Comparison of ENCODE assay signal across 8 cellular contexts in genomic region chr16:67456383-67457140, GRCh38. TPM values are rescaled to one million over a fixed set of nuclear protein-coding genes. Genes with fewer than 3 reads are reported as not detected.
DNase-seq lines count a peak whose midpoint lies in the region; ATAC-seq and TF ChIP-seq lines count a peak whose summit lies in the region.
"Had no signal": no experiment of that assay in that cellular context is flagged by ENCODE, and none has a peak within 500 bp of the region (broad histone marks: within the 10 kb centered on the region; RNA-seq: fewer than 3 reads in every experiment).

No MANE protein-coding gene starts in this region.

- BruUV-seq in HCT116 (replicated peaks; lab: Mats Ljungman, UMichigan), result no TSS peak

- CTCF ChIA-PET in HCT116 (lab: Charles Lee), result interaction anchor here (0.7 to 2.7 kb wide), 10 partner anchors 9 to 196 kb away, joined by 3 to 15 read pairs (median 4); partner anchors contain the start of gene HSD11B2

- no peak overlapping the region for H3K4me2 ChIP-seq in HCT116 (ENCODE audit: low read length)

- no peak overlapping the region for H2AFZ ChIP-seq in HCT116 (ENCODE audit: low read depth, low read length, poor library complexity, severe bottlenecking)

- H4K20me1 ChIP-seq in HCT116 (ENCODE audit: insufficient read depth), result no peaks in the 10 kb centered on the region

- H3K4me3 ChIP-seq in HCT116 (replicated peaks in 1 of 2; ENCODE audit: low read depth in 1 of 2, low read length in 2 of 2) (no peak overlapping the region), ascending aorta (no peak overlapping the region), stomach smooth muscle (ENCODE audit: low read length in 2 of 2) (peak overlapping the region in 1 of 2 donors; percentile 49)
- H3K4me3 ChIP-seq: SJSA1 had no signal

- TF ChIP-seq CTCF in HCT116 (IDR thresholded peaks at IDR 0.05 in 2 of 3, conservative IDR thresholded peaks at IDR 0.05 in 1 of 3; ENCODE audit: borderline replicate concordance in 1 of 3, insufficient read depth in 1 of 3, low read depth in 2 of 3, low read length in 2 of 3), result peak; percentile 32 to 56 (median 55); a peak in 5 of 6 replicates
- TF ChIP-seq CTCF in ascending aorta (IDR thresholded peaks at IDR 0.05), result peak; percentile 37 to 67 (median 53)

- ATAC-seq in HCT116, result peak; percentile 67; the same call in 1 of the 2 replicates

- no peak overlapping the region for H3K27ac ChIP-seq in HCT116 (ENCODE audit: low read depth, low read length)
- H3K27ac ChIP-seq in ascending aorta, result peak overlapping the region; percentile 74 to 83
- peak overlapping the region; percentile 75 for H3K27ac ChIP-seq in stomach smooth muscle (ENCODE audit: low read length)
- H3K27ac ChIP-seq: SJSA1 had no signal

- no peaks in the 10 kb centered on the region for H3K9me3 ChIP-seq in HCT116 (ENCODE audit: control insufficient read depth in 1 of 2, insufficient read depth in 1 of 2, low read depth in 1 of 2, low read length in 2 of 2)
- H3K9me3 ChIP-seq in ascending aorta, result no peaks in the 10 kb centered on the region
- H3K9me3 ChIP-seq in stomach smooth muscle (ENCODE audit: control insufficient read depth in 2 of 2, low read length in 2 of 2), result no peaks in the 10 kb centered on the region
- H3K9me3 ChIP-seq: SJSA1 had no signal

- no peaks in the 10 kb centered on the region for H3K9me2 ChIP-seq in HCT116 (ENCODE audit: insufficient read depth)

- TF ChIP-seq POLR2A in HCT116 (IDR thresholded peaks at IDR 0.05; ENCODE audit: borderline replicate concordance, extremely low read depth, insufficient read depth, insufficient read length), result no peak

- intact Hi-C loops in HCT116 (cut with micrococcal nuclease), result no loop called here
- intact Hi-C loops in ascending aorta (cut with DNase I), result no loop called here

- RAD21 ChIA-PET in HCT116 (lab: Charles Lee; ENCODE audit: low non-redundant PET in 1 of 2, low total read pairs in 2 of 2, uncharacterized antibody in 2 of 2, unreplicated experiment in 2 of 2), result no interaction called here

- no peaks in the 10 kb centered on the region; a peak in 1 of 4 replicates for H3K4me1 ChIP-seq in HCT116 (ENCODE audit: control insufficient read depth in 1 of 2, insufficient read depth in 2 of 2, low read length in 2 of 2)
- H3K4me1 ChIP-seq in ascending aorta, result peaks cover 34 to 49% of the 10 kb centered on the region in 2 donors
- H3K4me1 ChIP-seq in stomach smooth muscle (ENCODE audit: control insufficient read depth, insufficient read depth, low read length), result peaks cover 63% of the 10 kb centered on the region
- H3K4me1 ChIP-seq: SJSA1 had no signal

- H3K36me3 ChIP-seq in HCT116 (ENCODE audit: control insufficient read depth in 1 of 2, insufficient read depth in 2 of 2, low read length in 2 of 2) (no peaks in the 10 kb centered on the region), ascending aorta (peaks cover 12 to 18% of the 10 kb centered on the region in 2 donors), stomach smooth muscle (ENCODE audit: control insufficient read depth in 2 of 2, insufficient read depth in 2 of 2, low read length in 2 of 2) (peaks cover 5 to 13% of the 10 kb centered on the region in 2 donors)

- no peak for TF ChIP-seq RAD21 in HCT116 (IDR thresholded peaks at IDR 0.05; ENCODE audit: low read depth)

- no peaks in the 10 kb centered on the region for H3K79me2 ChIP-seq in HCT116 (ENCODE audit: insufficient read depth, low read length)

- H3K27me3 ChIP-seq in HCT116 (ENCODE audit: insufficient read depth, low read length) (no peaks in the 10 kb centered on the region), ascending aorta (no peaks in the 10 kb centered on the region), stomach smooth muscle (ENCODE audit: control insufficient read depth in 1 of 2, insufficient read depth in 2 of 2, low read length in 2 of 2) (no peaks in the 10 kb centered on the region)
- H3K27me3 ChIP-seq: SJSA1 had no signal

- no peak overlapping the region for H3K9ac ChIP-seq in HCT116 (ENCODE audit: low read length)
- peak overlapping the region; percentile 52 to 60 for H3K9ac ChIP-seq in stomach smooth muscle (ENCODE audit: low read length in 2 of 2)

- DNase-seq in HCT116 (ENCODE audit: low read depth, low spot score), result no peak
- peak; percentile 41 to 86 for DNase-seq in ascending aorta (ENCODE audit: low spot score in 2 of 2)
- DNase-seq in iPS-NIHi7 (ENCODE audit: extremely low spot score), result peak; percentile 69
- no peak for DNase-seq in stimulated activated CD4-positive, alpha-beta T cell treated with anti-CD3 and anti-CD28 coated beads, Interleukin-4, amount 100 ng/mL, for 24 hours
- DNase-seq in GOT3 (lab: John Stamatoyannopoulos, UW), result no peak
- DNase-seq in HuH-7.5 (ENCODE audit: low spot score), result no peak

- POLR2A ChIA-PET in HCT116 (lab: Charles Lee), result no interaction called here

TF ChIP-seq in HCT116, 20 proteins besides CTCF, POLR2A, EP300 and RAD21:
- no peak for TF ChIP-seq ZBTB33 (IDR thresholded peaks at IDR 0.05; ENCODE audit: extremely low read depth, insufficient replicate concordance, low read length)
- TF ChIP-seq MAX (IDR thresholded peaks at IDR 0.05), result no peak
- TF ChIP-seq ZFX (IDR thresholded peaks at IDR 0.05), result no peak
- no peak for TF ChIP-seq EZH2phosphoT487 (IDR thresholded peaks at IDR 0.05; ENCODE audit: borderline replicate concordance)
- TF ChIP-seq SP1 (IDR thresholded peaks at IDR 0.05; ENCODE audit: low read depth), result no peak
- no peak for TF ChIP-seq ZNF274 (IDR thresholded peaks at IDR 0.05; ENCODE audit: low read depth, low read length)

RNA-seq across cellular contexts. Expression of gene ATP6V0D1, which starts 24.4 kb away (rescaled TPM):
- total RNA-seq in HCT116 (2021; ENCODE audit: unreplicated experiment), result 36.6 TPM
- 35.1 and 36.8 TPM in 2 replicates for polyA plus RNA-seq in HCT116 (2012)
- 64.3 TPM for total RNA-seq in ascending aorta

RNA-seq across cellular contexts. Expression of gene HSD11B2, which starts 25.6 kb away (rescaled TPM):
- total RNA-seq in HCT116 (2021; ENCODE audit: unreplicated experiment), result 9.7 TPM
- 11.2 and 11.9 TPM in 2 replicates for polyA plus RNA-seq in HCT116 (2012)
- 2.4 TPM for total RNA-seq in ascending aorta
- total RNA-seq: SJSA1 had no signal

RNA-seq across cellular contexts. Expression of gene AGRP, which starts 26.8 kb away (rescaled TPM):
- total RNA-seq in HCT116 (2021; ENCODE audit: unreplicated experiment) (not detected), ascending aorta (not detected)
- polyA plus RNA-seq in HCT116 (2012), result not detected in 2 replicates
- total RNA-seq: SJSA1 had no signal

RNA-seq across cellular contexts. Expression of gene ZDHHC1, which starts 40.3 kb away (rescaled TPM):
- 9.1 TPM for total RNA-seq in HCT116 (2021; ENCODE audit: unreplicated experiment)
- polyA plus RNA-seq in HCT116 (2012), result 7.0 and 8.8 TPM in 2 replicates
- 82.7 TPM for total RNA-seq in ascending aorta

Comparison
In these comparisons a context has a peak if more than half of its experiments do, and no peak if none do; other contexts are left out.
1. DNase-seq: peak in ascending aorta (2 of 2) and iPS-NIHi7 (single experiment); none in HCT116 (single experiment), stimulated activated CD4-positive, alpha-beta T cell treated with anti-CD3 and anti-CD28 coated beads, Interleukin-4, amount 100 ng/mL, for 24 hours (single experiment), GOT3 (single experiment) and HuH-7.5 (single experiment).